2 cellular contexts compared by ENCODE assay signal in genomic region chr14:55467307-55467706, GRCh38.
TF ChIP-seq lines count a peak whose summit lies in the region.

No MANE protein-coding gene starts in this region.

TF ChIP-seq in A549, 52 proteins besides CTCF, POLR2A, EP300 and RAD21:
- TF ChIP-seq GATA3 (IDR thresholded peaks at IDR 0.05; ENCODE audit: borderline replicate concordance) (no peak), MAFK (IDR thresholded peaks at IDR 0.05; ENCODE audit: partially characterized antibody) (peak; percentile 86)

TF ChIP-seq in IMR-90, 13 proteins besides CTCF, POLR2A, EP300 and RAD21:
- TF ChIP-seq ELK1 (IDR thresholded peaks at IDR 0.05; ENCODE audit: borderline replicate concordance, low read depth, low read length) (no peak), MAFK (IDR thresholded peaks at IDR 0.05; ENCODE audit: low read depth, low read length) (peak; percentile 82)
